ENCODE assay signal across 17 cellular contexts in genomic region chr9:131623655-131624330, GRCh38.
A peak's percentile ranks its signal among the peaks of the same experiment; 100 is the strongest.
DNase-seq lines count a peak whose midpoint lies in the region; ATAC-seq and TF ChIP-seq lines count a peak whose summit lies in the region.
"Had no signal": no experiment of that assay in that cellular context is flagged by ENCODE, and none has a peak within 500 bp of the region (broad histone marks: within the 10 kb centered on the region; RNA-seq: fewer than 3 reads in every experiment).

No MANE protein-coding gene starts in this region.

- no peaks in the 10 kb centered on the region for H3K9me3 Mint-ChIP-seq in brain
- H3K9me3 Mint-ChIP-seq: central memory CD8-positive, alpha-beta T cell had no signal

- H3K4me1 ChIP-seq in heart left ventricle (peaks cover 11 to 59% (median 26%) of the 10 kb centered on the region in 12 donors), spleen (peaks cover 0 to 90% (median 49%) of the 10 kb centered on the region in 6 donors)

- H3K27me3 Mint-ChIP-seq in brain = no peaks in the 10 kb centered on the region
- H3K27me3 Mint-ChIP-seq: central memory CD8-positive, alpha-beta T cell had no signal

- peak overlapping the region in 4 of 5 experiments; percentile 86 to 96 (median 90) for H3K27ac Mint-ChIP-seq in brain

- WGBS in heart left ventricle, 4 donors = 87 to 93% (median 91%) methylated on average over 14 of the region's 14 CpGs
- 84 to 97% (median 89%) methylated on average over 10 to 14 of the region's 14 CpGs for WGBS in spleen, 5 donors

- H3K4me3 Mint-ChIP-seq in brain = no peak overlapping the region
- H3K4me3 Mint-ChIP-seq: central memory CD8-positive, alpha-beta T cell had no signal

- DNase-seq in heart left ventricle (peak in 1 of 5 donors; percentile 54), Right ventricle myocardium superior (no peak), MV-4-11 (lab: John Stamatoyannopoulos, UW) (peak; percentile 54), spleen (peak; percentile 19), ureter (ENCODE audit: low spot score) (no peak), amygdala (lab: John Stamatoyannopoulos, UW) (no peak)
- DNase-seq: activated effector memory CD4-positive, alpha-beta T cell treated with Interleukin-2 at 50 U/mL for 16 hours; DMS79 treated with DMSO at 0.1 percent for 48 hours; effector CD8-positive, alpha-beta T cell; KG1; NCI-H1105 treated with DMSO at 0.1 percent for 48 hours; right lobe of liver; stimulated activated naive CD4-positive, alpha-beta T cell; thyroid gland had no signal

- peaks cover 44% of the 10 kb centered on the region for H3K4me1 Mint-ChIP-seq in brain

- TF ChIP-seq CTCF in heart left ventricle (IDR thresholded peaks at IDR 0.05) (no peak), brain (conservative IDR thresholded peaks at IDR 0.05) (no peak), spleen (IDR thresholded peaks at IDR 0.05 in 8 of 11, conservative IDR thresholded peaks at IDR 0.05 in 3 of 11) (no peak)

- no peak for ATAC-seq in heart left ventricle
- ATAC-seq in Right ventricle myocardium superior (ENCODE audit: poor library complexity) = no peak
- no peak for ATAC-seq in HG03097 (IDR thresholded peaks at IDR 0.05; ENCODE audit: low FRiP score, unreplicated experiment)
- ATAC-seq: right lobe of liver had no signal

- H3K27ac ChIP-seq in heart left ventricle (peak overlapping the region in 10 of 12 donors; percentile 53 to 84 (median 66)), spleen (peak overlapping the region in 6 of 8 donors; percentile 5 to 89 (median 68))

- peaks cover 0 to under 1% (median 0%) of the 10 kb centered on the region in 12 donors for H3K9me3 ChIP-seq in heart left ventricle
- H3K9me3 ChIP-seq in spleen = no peaks in the 10 kb centered on the region
- H3K9me3 ChIP-seq: right lobe of liver, thyroid gland had no signal

- TF ChIP-seq POLR2A in heart left ventricle (IDR thresholded peaks at IDR 0.05) (no peak), spleen (IDR thresholded peaks at IDR 0.05) (no peak)

- H3K36me3 Mint-ChIP-seq in brain = peaks cover 63% of the 10 kb centered on the region

- H3K36me3 ChIP-seq in heart left ventricle = peaks cover 2 to 97% (median 91%) of the 10 kb centered on the region in 9 donors
- peaks cover 3 to 100% (median 70%) of the 10 kb centered on the region in 6 donors for H3K36me3 ChIP-seq in spleen

- H3K4me3 ChIP-seq in heart left ventricle = no peak overlapping the region
- H3K4me3 ChIP-seq in spleen = no peak overlapping the region
- H3K4me3 ChIP-seq: right lobe of liver, thyroid gland had no signal

- H3K27me3 ChIP-seq in heart left ventricle (no peaks in the 10 kb centered on the region), spleen (replicated peaks in 1 of 7) (no peaks in the 10 kb centered on the region)
- H3K27me3 ChIP-seq: right lobe of liver, thyroid gland had no signal

- intact Hi-C loops in heart left ventricle (cut with DNase I) (loop anchor here in 2 of 10 donors (5.0 to 10.0 kb wide), 2 partner anchors 49 to 111 kb away; no protein-coding TSS in a partner anchor), Right ventricle myocardium superior (cut with DNase I) (no loop called here), spleen (cut with DNase I; ENCODE audit: low total_unique reads) (no loop called here)

Comparison
In these comparisons a context has a peak if more than half of its experiments do, and no peak if none do; other contexts are left out.
1. DNase-seq: peak in MV-4-11 (single experiment) and spleen (single experiment); none in Right ventricle myocardium superior (single experiment), ureter (single experiment) and amygdala (0 of 56).